Comparison of ENCODE assay signal across 12 cellular contexts in genomic region chrX:13093489-13094140, GRCh38. TPM values are rescaled to one million over a fixed set of nuclear protein-coding genes. Genes with fewer than 3 reads are reported as not detected.
A peak's percentile ranks its signal among the peaks of the same experiment; 100 is the strongest.
DNase-seq lines count a peak whose midpoint lies in the region; ATAC-seq and TF ChIP-seq lines count a peak whose summit lies in the region.
"Had no signal": no experiment of that assay in that cellular context is flagged by ENCODE, and none has a peak within 500 bp of the region (broad histone marks: within the 10 kb centered on the region; RNA-seq: fewer than 3 reads in every experiment).

No MANE protein-coding gene starts in this region.

- H3K27me3 Mint-ChIP-seq in activated CD4-positive, alpha-beta T cell treated with anti-CD3 and anti-CD28 coated beads for 36 hours: no peaks in the 10 kb centered on the region
- H3K27me3 Mint-ChIP-seq in T-helper 2 cell treated with Interferon-gamma antibody and Interleukin-4, amounts not matched to agents 5 μg/mL and 100 μg/mL, for 36 hours (ENCODE audit: low read depth): no peaks in the 10 kb centered on the region
- H3K27me3 Mint-ChIP-seq: dendritic cell treated with granulocyte-macrophage colony-stimulating factor and Interleukin-4, amounts not matched to agents 40 ng/mL and 50 ng/mL, for 4 days had no signal

- intact Hi-C loops in activated CD4-positive, alpha-beta T cell treated with anti-CD3 and anti-CD28 coated beads for 36 hours (cut with DNase I, micrococcal nuclease): loop anchor here (2.0 to 10.0 kb wide), 12 partner anchors 17 to 934 kb away; partner anchors contain the start of genes GEMIN8 (in 2 of the 2), OFD1 (in 1 of the 2), TCEANC (in 1 of the 2) and TRAPPC2 (in 1 of the 2)
- intact Hi-C loops in colonic mucosa (cut with DNase I): loop anchor here (10.0 kb wide), 1 partner anchor 391 kb away; no protein-coding TSS in a partner anchor

- DNase-seq in activated CD4-positive, alpha-beta T cell treated with anti-CD3 and anti-CD28 coated beads for 36 hours: peak; percentile 57
- DNase-seq in activated CD4-positive, alpha-beta T cell treated with anti-CD3 and anti-CD28 coated beads for 1 hour: no peak
- DNase-seq in T-helper 2 cell treated with Interferon-gamma antibody and Interleukin-4, amounts not matched to agents 5 μg/mL and 100 μg/mL, for 36 hours (ENCODE audit: low spot score): no peak
- DNase-seq in colonic mucosa (no peak), foreskin fibroblast (no peak), islet precursor cell (no peak)
- DNase-seq in stimulated activated naive CD4-positive, alpha-beta T cell treated with Interleukin-2 at 50 U/mL for 16 hours (lab: John Stamatoyannopoulos, UW): peak; percentile 16
- DNase-seq: foreskin keratinocyte, NCI-H2227 treated with DMSO at 0.1 percent for 48 hours, ovary had no signal

- H3K9ac ChIP-seq in colonic mucosa (ENCODE audit: low read depth in 2 of 2, low read length in 2 of 2): no peak overlapping the region

- ATAC-seq in activated CD4-positive, alpha-beta T cell treated with anti-CD3 and anti-CD28 coated beads for 36 hours: peak; percentile 62
- ATAC-seq in GM18498 (IDR thresholded peaks at IDR 0.05; ENCODE audit: unreplicated experiment): no peak
- ATAC-seq: foreskin keratinocyte had no signal

- peaks cover 4% of the 10 kb centered on the region for H3K36me3 Mint-ChIP-seq in activated CD4-positive, alpha-beta T cell treated with anti-CD3 and anti-CD28 coated beads for 36 hours (ENCODE audit: low read depth)
- peaks cover 10% of the 10 kb centered on the region for H3K36me3 Mint-ChIP-seq in T-helper 2 cell treated with Interferon-gamma antibody and Interleukin-4, amounts not matched to agents 5 μg/mL and 100 μg/mL, for 36 hours (ENCODE audit: low read depth)

- H3K4me1 ChIP-seq in colonic mucosa: no peaks in the 10 kb centered on the region
- H3K4me1 ChIP-seq: foreskin keratinocyte had no signal

- peaks cover 78% of the 10 kb centered on the region for H3K4me1 Mint-ChIP-seq in activated CD4-positive, alpha-beta T cell treated with anti-CD3 and anti-CD28 coated beads for 36 hours
- peaks cover 59% of the 10 kb centered on the region for H3K4me1 Mint-ChIP-seq in T-helper 2 cell treated with Interferon-gamma antibody and Interleukin-4, amounts not matched to agents 5 μg/mL and 100 μg/mL, for 36 hours (ENCODE audit: low read depth)

- peak overlapping the region; percentile 3 for H3K27ac ChIP-seq in colonic mucosa
- H3K27ac ChIP-seq: foreskin keratinocyte, ovary had no signal

- H3K36me3 ChIP-seq in colonic mucosa: no peaks in the 10 kb centered on the region
- H3K36me3 ChIP-seq: ovary had no signal

- TF ChIP-seq CTCF in colonic mucosa (IDR thresholded peaks at IDR 0.05): no peak
- no peak for TF ChIP-seq CTCF in foreskin fibroblast (IDR thresholded peaks at IDR 0.05; ENCODE audit: low read depth, low read length)

- H3K4me3 ChIP-seq in colonic mucosa (no peak overlapping the region), foreskin fibroblast (ENCODE audit: low read depth in 1 of 2, low read length in 2 of 2) (no peak overlapping the region)
- H3K4me3 ChIP-seq: ovary had no signal

- CTCF ChIA-PET in activated CD4-positive, alpha-beta T cell treated with anti-CD3 and anti-CD28 coated beads for 36 hours (lab: Charles Lee): interaction anchor here (0.5 to 4.0 kb wide), 2 partner anchors 144 to 190 kb away, joined by 3 to 28 read pairs; no protein-coding TSS in a partner anchor

- H3K4me3 Mint-ChIP-seq in activated CD4-positive, alpha-beta T cell treated with anti-CD3 and anti-CD28 coated beads for 36 hours: peak overlapping the region; percentile 66
- peak overlapping the region; percentile 78 for H3K4me3 Mint-ChIP-seq in T-helper 2 cell treated with Interferon-gamma antibody and Interleukin-4, amounts not matched to agents 5 μg/mL and 100 μg/mL, for 36 hours
- H3K4me3 Mint-ChIP-seq: dendritic cell treated with granulocyte-macrophage colony-stimulating factor and Interleukin-4, amounts not matched to agents 40 ng/mL and 50 ng/mL, for 4 days had no signal

- no peaks in the 10 kb centered on the region for H3K27me3 ChIP-seq in colonic mucosa
- H3K27me3 ChIP-seq: foreskin keratinocyte, ovary had no signal

- no peaks in the 10 kb centered on the region for H3K9me3 Mint-ChIP-seq in activated CD4-positive, alpha-beta T cell treated with anti-CD3 and anti-CD28 coated beads for 36 hours (ENCODE audit: low read depth)
- H3K9me3 Mint-ChIP-seq in T-helper 2 cell treated with Interferon-gamma antibody and Interleukin-4, amounts not matched to agents 5 μg/mL and 100 μg/mL, for 36 hours: no peaks in the 10 kb centered on the region
- H3K9me3 Mint-ChIP-seq: dendritic cell treated with granulocyte-macrophage colony-stimulating factor and Interleukin-4, amounts not matched to agents 40 ng/mL and 50 ng/mL, for 4 days had no signal

- H3K9me3 ChIP-seq in colonic mucosa: no peaks in the 10 kb centered on the region
- H3K9me3 ChIP-seq: ovary had no signal

- POLR2A ChIA-PET in activated CD4-positive, alpha-beta T cell treated with anti-CD3 and anti-CD28 coated beads for 36 hours (lab: Charles Lee): no interaction called here

- peak overlapping the region; percentile 95 for H3K27ac Mint-ChIP-seq in activated CD4-positive, alpha-beta T cell treated with anti-CD3 and anti-CD28 coated beads for 36 hours
- peak overlapping the region; percentile 90 for H3K27ac Mint-ChIP-seq in T-helper 2 cell treated with Interferon-gamma antibody and Interleukin-4, amounts not matched to agents 5 μg/mL and 100 μg/mL, for 36 hours

RNA-seq across cellular contexts. Expression of gene FAM9C, which starts 49.2 kb away (rescaled TPM):
- not detected for total RNA-seq in activated CD4-positive, alpha-beta T cell treated with anti-CD3 and anti-CD28 coated beads for 36 hours
- total RNA-seq in colonic mucosa: not detected
- total RNA-seq: foreskin keratinocyte had no signal

Comparison
In these comparisons a context has a peak if more than half of its experiments do, and no peak if none do; other contexts are left out.
1. DNase-seq: peak in activated CD4-positive, alpha-beta T cell treated with anti-CD3 and anti-CD28 coated beads for 36 hours (single experiment) and stimulated activated naive CD4-positive, alpha-beta T cell treated with Interleukin-2 at 50 U/mL for 16 hours (single experiment); none in activated CD4-positive, alpha-beta T cell treated with anti-CD3 and anti-CD28 coated beads for 1 hour (single experiment), T-helper 2 cell treated with Interferon-gamma antibody and Interleukin-4, amounts not matched to agents 5 μg/mL and 100 μg/mL, for 36 hours (single experiment), colonic mucosa (single experiment), foreskin fibroblast (0 of 2) and islet precursor cell (single experiment).